ENCODE assay signal across 1 cellular context in the genomic region with DNA sequence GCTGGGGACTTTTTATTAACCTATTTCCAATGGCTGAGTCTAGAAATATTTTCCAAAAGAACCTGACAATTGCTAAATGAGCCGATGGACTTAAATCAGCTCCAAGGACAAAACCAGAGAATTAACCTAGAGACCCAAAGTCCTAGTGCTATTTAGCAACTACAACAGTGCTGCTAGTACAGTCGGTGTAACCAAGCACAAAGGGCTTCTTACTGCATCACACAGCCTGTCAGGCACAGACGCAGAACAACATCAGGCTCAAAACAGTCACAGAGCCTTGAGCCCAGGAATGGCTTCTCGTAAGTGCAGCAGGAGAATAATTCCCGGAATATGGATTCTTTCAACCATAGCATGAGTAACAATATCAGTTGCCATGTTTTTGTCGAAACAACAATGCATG.
TF ChIP-seq lines count a peak whose summit lies in the region.

No MANE protein-coding gene starts in this region.

TF ChIP-seq in HepG2, 621 proteins besides CTCF, POLR2A, EP300 and RAD21 (continued from another document):
- TF ChIP-seq, protein P1, sequence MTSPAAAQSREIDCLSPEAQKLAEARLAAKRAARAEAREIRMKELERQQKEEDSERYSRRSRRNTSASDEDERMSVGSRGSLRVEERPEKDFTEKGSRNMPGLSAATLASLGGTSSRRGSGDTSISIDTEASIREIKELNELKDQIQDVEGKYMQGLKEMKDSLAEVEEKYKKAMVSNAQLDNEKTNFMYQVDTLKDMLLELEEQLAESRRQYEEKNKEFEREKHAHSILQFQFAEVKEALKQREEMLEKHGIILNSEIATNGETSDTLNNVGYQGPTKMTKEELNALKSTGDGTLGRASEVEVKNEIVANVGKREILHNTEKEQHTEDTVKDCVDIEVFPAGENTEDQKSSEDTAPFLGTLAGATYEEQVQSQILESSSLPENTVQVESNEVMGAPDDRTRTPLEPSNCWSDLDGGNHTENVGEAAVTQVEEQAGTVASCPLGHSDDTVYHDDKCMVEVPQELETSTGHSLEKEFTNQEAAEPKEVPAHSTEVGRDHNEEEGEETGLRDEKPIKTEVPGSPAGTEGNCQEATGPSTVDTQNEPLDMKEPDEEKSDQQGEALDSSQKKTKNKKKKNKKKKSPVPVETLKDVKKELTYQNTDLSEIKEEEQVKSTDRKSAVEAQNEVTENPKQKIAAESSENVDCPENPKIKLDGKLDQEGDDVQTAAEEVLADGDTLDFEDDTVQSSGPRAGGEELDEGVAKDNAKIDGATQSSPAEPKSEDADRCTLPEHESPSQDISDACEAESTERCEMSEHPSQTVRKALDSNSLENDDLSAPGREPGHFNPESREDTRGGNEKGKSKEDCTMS (CRISPR knock-in tag; conservative IDR thresholded peaks at IDR 0.05): no peak
- TF ChIP-seq ZNF317 (CRISPR knock-in tag; IDR thresholded peaks at IDR 0.05) (no peak), ZNF7 (CRISPR knock-in tag; IDR thresholded peaks at IDR 0.05) (no peak), CAMTA2 (CRISPR knock-in tag; IDR thresholded peaks at IDR 0.05; ENCODE audit: borderline replicate concordance) (no peak), ZNF432 (CRISPR knock-in tag; IDR thresholded peaks at IDR 0.05; ENCODE audit: borderline replicate concordance) (0 out of 2 replicates have a peak, but pooled peaks have one; percentile 48), ZNF703 (CRISPR knock-in tag; IDR thresholded peaks at IDR 0.05; ENCODE audit: borderline replicate concordance) (no peak), ZNF768 (CRISPR knock-in tag; IDR thresholded peaks at IDR 0.05) (no peak), ZEB1 (IDR thresholded peaks at IDR 0.05; ENCODE audit: insufficient replicate concordance, low read depth) (no peak), ZNF737 (CRISPR knock-in tag; IDR thresholded peaks at IDR 0.05; ENCODE audit: borderline replicate concordance) (no peak)
